19 cellular contexts compared by ENCODE assay signal in the genomic region with DNA sequence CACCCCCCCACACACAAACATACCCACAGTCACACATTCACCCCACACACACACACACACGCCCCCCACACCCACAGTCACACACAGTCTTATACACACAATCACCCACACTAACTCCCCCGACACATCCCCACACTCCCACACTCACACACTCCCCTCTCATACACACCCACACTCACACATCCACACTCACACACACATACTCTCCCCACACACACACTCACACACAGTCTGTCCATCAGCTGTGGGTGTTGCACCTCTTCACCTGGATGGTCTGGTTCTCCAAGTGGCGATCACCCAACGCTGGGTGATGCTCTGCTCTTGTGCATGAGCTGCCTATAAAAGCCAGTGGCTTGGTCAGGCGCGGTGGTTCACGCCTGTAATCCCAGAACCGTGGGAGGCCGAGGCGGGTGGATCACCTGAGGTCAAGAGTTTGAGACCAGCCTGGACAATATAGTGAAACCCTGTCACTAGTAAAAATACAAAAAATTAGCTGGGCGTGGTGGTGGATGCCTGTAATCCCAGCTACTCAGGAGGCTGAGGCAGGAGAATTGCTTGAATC.
DNase-seq lines count a peak whose midpoint lies in the region; ATAC-seq and TF ChIP-seq lines count a peak whose summit lies in the region.
"Had no signal": no experiment of that assay in that cellular context is flagged by ENCODE, and none has a peak within 500 bp of the region (broad histone marks: within the 10 kb centered on the region; RNA-seq: fewer than 3 reads in every experiment).

No MANE protein-coding gene starts in this region.

- DNase-seq in IMR-90 (no peak), islet precursor cell (peak; percentile 35), neural crest cell (ENCODE audit: low read depth, low spot score) (no peak), NCI-H146 treated with DMSO at 0.1 percent for 48 hours (lab: John Stamatoyannopoulos, UW; ENCODE audit: unreplicated experiment) (no peak)
- DNase-seq in activated CD8-positive, alpha-beta memory T cell treated with anti-CD3 and anti-CD28 coated beads, Interleukin-2, amount 50 U/mL, for 4 hours, result no peak
- DNase-seq: Calu3; CD8-positive, alpha-beta T cell; DND-41; EL; HCEC 1CT; HFFc6 had no signal

- no peak overlapping the region for H3K56ac ChIP-seq in IMR-90 (ENCODE audit: extremely low read depth, insufficient read depth, low read length)

- H4K8ac ChIP-seq in IMR-90 (ENCODE audit: low read depth in 2 of 2, low read length in 2 of 2), result no peak overlapping the region

- dilution Hi-C loops in IMR-90 (cut with HindIII; ENCODE audit: low sequenced_read_pairs, unreplicated experiment), result no loop called here

- H2BK5ac ChIP-seq in IMR-90 (ENCODE audit: low read depth, low read length, poor library complexity, severe bottlenecking), result peak overlapping the region; percentile 62

- no peak overlapping the region for H3K27ac ChIP-seq in IMR-90 (ENCODE audit: insufficient read depth, low read length)
- peak overlapping the region; percentile 2 for H3K27ac ChIP-seq in stomach smooth muscle (ENCODE audit: low read length)
- H3K27ac ChIP-seq: BLaER1 treated with 17β-estradiol and CSF1 and Interleukin-3, amounts not matched to agents 10 nM and 100 nM; HL-60 had no signal

- H2BK15ac ChIP-seq in IMR-90 (ENCODE audit: low read depth, low read length), result no peak overlapping the region

- no peak overlapping the region for H3K4me2 ChIP-seq in IMR-90 (ENCODE audit: low read depth, low read length)
- H3K4me2 ChIP-seq: BLaER1 treated with 17β-estradiol and CSF1 and Interleukin-3, amounts not matched to agents 10 nM and 100 nM; GM23338 had no signal

- no peak overlapping the region for H3K4ac ChIP-seq in IMR-90 (ENCODE audit: low read depth, low read length)

- H2BK20ac ChIP-seq in IMR-90 (ENCODE audit: low read depth, low read length), result no peak overlapping the region

- H3K27me3 ChIP-seq in IMR-90 (ENCODE audit: control insufficient read depth, insufficient read depth, low read length) (no peaks in the 10 kb centered on the region), stomach smooth muscle (ENCODE audit: control insufficient read depth in 1 of 2, insufficient read depth in 2 of 2, low read length in 2 of 2) (no peaks in the 10 kb centered on the region)
- H3K27me3 ChIP-seq: BLaER1 treated with 17β-estradiol and CSF1 and Interleukin-3, amounts not matched to agents 10 nM and 100 nM had no signal

- H4K91ac ChIP-seq in IMR-90 (ENCODE audit: insufficient read depth, low read depth, low read length), result no peak overlapping the region

- H3K36me3 Mint-ChIP-seq in neural crest cell (ENCODE audit: low read depth), result no peaks in the 10 kb centered on the region
- H3K36me3 Mint-ChIP-seq: CD8-positive, alpha-beta T cell had no signal

- peaks cover 16% of the 10 kb centered on the region for H3K27me3 Mint-ChIP-seq in neural crest cell (ENCODE audit: low read depth)
- H3K27me3 Mint-ChIP-seq: B cell had no signal

- H3K4me3 ChIP-seq in IMR-90 (ENCODE audit: insufficient read depth, low read depth, low read length) (no peak overlapping the region), stomach smooth muscle (ENCODE audit: low read length in 2 of 2) (no peak overlapping the region)
- H3K4me3 ChIP-seq: BLaER1 treated with 17β-estradiol and CSF1 and Interleukin-3, amounts not matched to agents 10 nM and 100 nM; GM12878; GM23338; K562 had no signal

- H4K20me1 ChIP-seq in IMR-90 (ENCODE audit: insufficient read depth, low read length), result no peaks in the 10 kb centered on the region; the same call in 1 of the 2 replicates
- H4K20me1 ChIP-seq: BLaER1 treated with 17β-estradiol and CSF1 and Interleukin-3, amounts not matched to agents 10 nM and 100 nM had no signal

- H3K4me1 ChIP-seq in IMR-90 (ENCODE audit: control insufficient read depth, insufficient read depth, low read length) (no peaks in the 10 kb centered on the region), stomach smooth muscle (ENCODE audit: control insufficient read depth, insufficient read depth, low read length) (peaks cover 7% of the 10 kb centered on the region)

- H3K9me3 ChIP-seq in IMR-90 (ENCODE audit: control insufficient read depth, insufficient read depth, low read length), result peaks cover 40% of the 10 kb centered on the region
- H3K9me3 ChIP-seq in stomach smooth muscle (ENCODE audit: control insufficient read depth in 2 of 2, low read length in 2 of 2), result peaks cover 0 to 3% of the 10 kb centered on the region in 2 donors

- no peak overlapping the region for H2BK120ac ChIP-seq in IMR-90 (ENCODE audit: low read depth, low read length)

- no peak overlapping the region for H4K5ac ChIP-seq in IMR-90 (ENCODE audit: low read depth, low read length)

- no peaks in the 10 kb centered on the region for H3K79me1 ChIP-seq in IMR-90 (ENCODE audit: low read depth in 1 of 2, low read length in 2 of 2)

- peak overlapping the region; percentile 67 for H3K27ac Mint-ChIP-seq in neural crest cell (ENCODE audit: unreplicated experiment)
- H3K27ac Mint-ChIP-seq: B cell; CD8-positive, alpha-beta T cell; GM23338; HFFc6 had no signal

- POLR2A ChIA-PET in IMR-90 (lab: Charles Lee; ENCODE audit: unreplicated experiment), result no interaction called here

- peaks cover 14% of the 10 kb centered on the region for H3K4me1 Mint-ChIP-seq in neural crest cell
- H3K4me1 Mint-ChIP-seq: B cell had no signal

- H2AFZ ChIP-seq in IMR-90 (replicated peaks; ENCODE audit: low read length, poor library complexity), result no peak overlapping the region
- H2AFZ ChIP-seq: GM23338 had no signal

- TF ChIP-seq CTCF in IMR-90 (conservative IDR thresholded peaks at IDR 0.05; ENCODE audit: low read depth, low read length) (no peak), neural crest cell (conservative IDR thresholded peaks at IDR 0.05) (no peak)

- no peak overlapping the region for H2AK9ac ChIP-seq in IMR-90 (replicated peaks; ENCODE audit: low read depth, low read length, poor library complexity)

- in situ Hi-C loops in IMR-90 (cut with MboI; ENCODE audit: low sequenced_read_pairs), result no loop called here

- CTCF ChIA-PET in IMR-90 (lab: Yijun Ruan, JAX), result interaction anchor here (0.6 kb wide), 1 partner anchor 702 kb away, joined by 3 read pairs; no protein-coding TSS in a partner anchor

- no peak overlapping the region for H3K14ac ChIP-seq in IMR-90 (replicated peaks; ENCODE audit: low read depth, low read length)

- intact Hi-C loops in IMR-90 (cut with micrococcal nuclease), result no loop called here

- H2AK5ac ChIP-seq in IMR-90 (ENCODE audit: low read depth, low read length), result no peak overlapping the region

- no peak for TF ChIP-seq POLR2A in IMR-90 (IDR thresholded peaks at IDR 0.05; ENCODE audit: low read depth, low read length)

- H3K9me1 ChIP-seq in IMR-90 (ENCODE audit: insufficient read depth, low read length), result no peaks in the 10 kb centered on the region

- no peak overlapping the region for H3K23ac ChIP-seq in IMR-90 (ENCODE audit: low read depth, low read length)

- no peak overlapping the region for H3K4me3 Mint-ChIP-seq in neural crest cell
- H3K4me3 Mint-ChIP-seq: B cell; CD8-positive, alpha-beta T cell; GM23338; HFFc6 had no signal

- no peak for TF ChIP-seq RAD21 in IMR-90 (IDR thresholded peaks at IDR 0.05; ENCODE audit: low read length)

- H3K9me3 Mint-ChIP-seq in neural crest cell, result no peaks in the 10 kb centered on the region
- H3K9me3 Mint-ChIP-seq: CD8-positive, alpha-beta T cell; GM23338 had no signal

- no TSS peak for BruUV-seq in IMR-90 (replicated peaks; lab: Mats Ljungman, UMichigan)

- WGBS in IMR-90 (ENCODE audit: extremely low coverage in 2 of 2, insufficient read length in 1 of 2), 2 experiments, result 60% methylated on average over 2 of the region's 11 CpGs; no CpG with 5 or more reads in 1 of the 2 experiments

- ATAC-seq in IMR-90 (ENCODE audit: low read depth) (no peak), HG02840 (IDR thresholded peaks at IDR 0.05; ENCODE audit: low FRiP score, unreplicated experiment) (no peak)
- ATAC-seq: CD8-positive, alpha-beta T cell; GM12878; GM23338; K562 had no signal

- H3K18ac ChIP-seq in IMR-90 (ENCODE audit: low read depth, low read length), result no peak overlapping the region

- no peak overlapping the region for H3K9ac ChIP-seq in IMR-90 (ENCODE audit: low read depth, low read length)
- no peak overlapping the region for H3K9ac ChIP-seq in stomach smooth muscle (ENCODE audit: low read length in 2 of 2)
- H3K9ac ChIP-seq: BLaER1 treated with 17β-estradiol and CSF1 and Interleukin-3, amounts not matched to agents 10 nM and 100 nM had no signal

- no peaks in the 10 kb centered on the region for H3K36me3 ChIP-seq in IMR-90 (ENCODE audit: control insufficient read depth, insufficient read depth, low read length)
- peaks cover 33 to 36% of the 10 kb centered on the region in 2 donors for H3K36me3 ChIP-seq in stomach smooth muscle (ENCODE audit: control insufficient read depth in 2 of 2, insufficient read depth in 2 of 2, low read length in 2 of 2)
- H3K36me3 ChIP-seq: BLaER1 treated with 17β-estradiol and CSF1 and Interleukin-3, amounts not matched to agents 10 nM and 100 nM had no signal

TF ChIP-seq in IMR-90, 13 proteins besides CTCF, POLR2A, EP300 and RAD21 (continues in another document):
- TF ChIP-seq CEBPB (IDR thresholded peaks at IDR 0.05; ENCODE audit: low read depth, low read length), result no peak
- TF ChIP-seq RFX5 (IDR thresholded peaks at IDR 0.05; ENCODE audit: low read depth, low read length), result no peak
- no peak for TF ChIP-seq MXI1 (IDR thresholded peaks at IDR 0.05; ENCODE audit: borderline replicate concordance, low read depth, low read length)
- no peak for TF ChIP-seq CHD1 (IDR thresholded peaks at IDR 0.05; ENCODE audit: low read depth, low read length)
- TF ChIP-seq, protein P1, sequence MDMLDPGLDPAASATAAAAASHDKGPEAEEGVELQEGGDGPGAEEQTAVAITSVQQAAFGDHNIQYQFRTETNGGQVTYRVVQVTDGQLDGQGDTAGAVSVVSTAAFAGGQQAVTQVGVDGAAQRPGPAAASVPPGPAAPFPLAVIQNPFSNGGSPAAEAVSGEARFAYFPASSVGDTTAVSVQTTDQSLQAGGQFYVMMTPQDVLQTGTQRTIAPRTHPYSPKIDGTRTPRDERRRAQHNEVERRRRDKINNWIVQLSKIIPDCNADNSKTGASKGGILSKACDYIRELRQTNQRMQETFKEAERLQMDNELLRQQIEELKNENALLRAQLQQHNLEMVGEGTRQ (IDR thresholded peaks at IDR 0.05; ENCODE audit: low read depth, low read length), result no peak
- TF ChIP-seq MAZ (IDR thresholded peaks at IDR 0.05; ENCODE audit: borderline replicate concordance, low read depth, low read length), result no peak
- no peak for TF ChIP-seq FOS (IDR thresholded peaks at IDR 0.05; ENCODE audit: low read depth, low read length)
- TF ChIP-seq, protein P2, sequence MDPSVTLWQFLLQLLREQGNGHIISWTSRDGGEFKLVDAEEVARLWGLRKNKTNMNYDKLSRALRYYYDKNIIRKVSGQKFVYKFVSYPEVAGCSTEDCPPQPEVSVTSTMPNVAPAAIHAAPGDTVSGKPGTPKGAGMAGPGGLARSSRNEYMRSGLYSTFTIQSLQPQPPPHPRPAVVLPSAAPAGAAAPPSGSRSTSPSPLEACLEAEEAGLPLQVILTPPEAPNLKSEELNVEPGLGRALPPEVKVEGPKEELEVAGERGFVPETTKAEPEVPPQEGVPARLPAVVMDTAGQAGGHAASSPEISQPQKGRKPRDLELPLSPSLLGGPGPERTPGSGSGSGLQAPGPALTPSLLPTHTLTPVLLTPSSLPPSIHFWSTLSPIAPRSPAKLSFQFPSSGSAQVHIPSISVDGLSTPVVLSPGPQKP (IDR thresholded peaks at IDR 0.05; ENCODE audit: borderline replicate concordance, low read depth, low read length), result no peak
